ENCODE assay signal across 8 cellular contexts in the genomic region with DNA sequence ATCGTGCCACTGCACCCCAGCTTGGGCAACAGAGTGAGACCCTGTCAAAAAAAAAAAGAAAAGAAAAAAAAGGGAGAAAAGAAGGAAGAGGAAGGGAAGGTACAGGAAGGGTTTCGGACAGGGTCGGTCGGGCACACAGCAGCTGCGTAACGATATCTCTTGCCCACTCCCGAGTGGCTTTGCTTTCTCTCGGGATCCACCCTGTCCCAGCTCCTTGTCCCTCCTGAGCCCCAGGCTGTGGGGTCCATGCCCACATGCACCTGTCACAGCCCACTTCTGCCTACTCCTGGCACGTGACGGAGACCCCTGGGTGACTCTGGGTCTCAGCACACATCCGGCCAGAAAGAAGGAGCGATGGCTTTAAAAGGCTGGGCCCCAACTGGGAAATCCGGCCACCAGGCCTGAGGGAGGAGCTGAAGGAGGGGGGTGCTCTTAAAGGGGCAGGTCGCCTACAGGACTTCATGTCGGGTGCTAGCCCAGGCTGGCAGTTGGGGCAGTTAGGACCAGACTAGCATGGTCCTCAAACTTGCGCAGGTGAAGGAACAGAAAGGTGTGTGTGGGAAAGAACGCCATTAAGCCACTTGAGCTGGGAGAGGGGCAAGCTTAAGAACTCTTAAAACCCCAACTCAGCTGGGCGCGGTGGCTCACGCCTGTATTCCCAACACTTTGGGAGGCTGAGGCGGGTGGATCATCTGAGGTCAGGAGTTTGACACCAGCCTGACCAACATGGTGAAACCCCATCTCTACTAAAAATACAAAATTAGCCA. TPM values are rescaled to one million over a fixed set of nuclear protein-coding genes. Genes with fewer than 3 reads are reported as not detected.
DNase-seq lines count a peak whose midpoint lies in the region; FAIRE-seq and TF ChIP-seq lines count a peak whose summit lies in the region.

A gene with protein sequence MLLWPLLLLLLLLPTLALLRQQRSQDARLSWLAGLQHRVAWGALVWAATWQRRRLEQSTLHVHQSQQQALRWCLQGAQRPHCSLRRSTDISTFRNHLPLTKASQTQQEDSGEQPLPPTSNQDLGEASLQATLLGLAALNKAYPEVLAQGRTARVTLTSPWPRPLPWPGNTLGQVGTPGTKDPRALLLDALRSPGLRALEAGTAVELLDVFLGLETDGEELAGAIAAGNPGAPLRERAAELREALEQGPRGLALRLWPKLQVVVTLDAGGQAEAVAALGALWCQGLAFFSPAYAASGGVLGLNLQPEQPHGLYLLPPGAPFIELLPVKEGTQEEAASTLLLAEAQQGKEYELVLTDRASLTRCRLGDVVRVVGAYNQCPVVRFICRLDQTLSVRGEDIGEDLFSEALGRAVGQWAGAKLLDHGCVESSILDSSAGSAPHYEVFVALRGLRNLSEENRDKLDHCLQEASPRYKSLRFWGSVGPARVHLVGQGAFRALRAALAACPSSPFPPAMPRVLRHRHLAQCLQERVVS (minus strand): TSS at position 362 of the 767 bp plus-strand sequence. CDS start 913 bp downstream, outside the sequence.

- H3K4me3 ChIP-seq in HFF-Myc (replicated peaks; ENCODE audit: low read depth, low read length) (peak within 1 kb of the TSS; percentile 47), right atrium auricular region (peak within 1 kb of the TSS; percentile 48 to 78)

- peak; percentile 35 for DNase-seq in GM04504 (ENCODE audit: low read depth)
- DNase-seq in HFF-Myc (ENCODE audit: extremely low read depth, low read depth), result peak; percentile 39
- DNase-seq in NCI-H128 (lab: John Stamatoyannopoulos, UW; ENCODE audit: unreplicated experiment), result peak; percentile 22
- peak; percentile 53 to 85 (median 69) for DNase-seq in T-helper 1 cell
- peak in 55 of 56 donors; percentile 33 to 92 (median 76) for DNase-seq in amygdala (lab: John Stamatoyannopoulos, UW)
- peak; percentile 88 for DNase-seq in right atrium auricular region (ENCODE audit: low spot score)
- peak; percentile 90 for DNase-seq in putamen (ENCODE audit: low spot score)
- peak; percentile 93 for DNase-seq in urothelium cell line (ENCODE audit: low spot score)

- no peak for TF ChIP-seq CTCF in HFF-Myc (IDR thresholded peaks at IDR 0.05; ENCODE audit: low read depth, low read length, missing control alignments)
- no peak for TF ChIP-seq CTCF in right atrium auricular region (IDR thresholded peaks at IDR 0.05)

- no peaks in the 10 kb centered on the region for H3K27me3 ChIP-seq in right atrium auricular region

- H3K9me3 ChIP-seq in right atrium auricular region, result no peaks in the 10 kb centered on the region

- FAIRE-seq in urothelium cell line (lab: Jason Lieb, UNC), result no peak

- H3K27ac ChIP-seq in right atrium auricular region, result peak within 1 kb of the TSS; percentile 68 to 84

- no peaks in the 10 kb centered on the region for H3K36me3 ChIP-seq in right atrium auricular region

- H3K4me1 ChIP-seq in right atrium auricular region, result peaks cover 0 to 18% of the 10 kb centered on the region in 2 donors

RNA-seq across cellular contexts. Expression of the gene that starts here (rescaled TPM):
- 10 to 100 TPM; 13.1 to 19.3 TPM for total RNA-seq in right atrium auricular region

Comparison
In these comparisons a context has a peak if more than half of its experiments do, and no peak if none do; other contexts are left out.
1. Peak in every context shown above with its lines: DNase-seq, H3K4me3 ChIP-seq and H3K27ac ChIP-seq.
2. DNase-seq: peak in every context shown above with its lines; median percentile 93 in urothelium cell line; 90 in putamen; 88 in right atrium auricular region; 76 in amygdala; 69 in T-helper 1 cell; 39 in HFF-Myc; 35 in GM04504; 22 in NCI-H128.